ENCODE assay signal across 9 cellular contexts in the genomic region with DNA sequence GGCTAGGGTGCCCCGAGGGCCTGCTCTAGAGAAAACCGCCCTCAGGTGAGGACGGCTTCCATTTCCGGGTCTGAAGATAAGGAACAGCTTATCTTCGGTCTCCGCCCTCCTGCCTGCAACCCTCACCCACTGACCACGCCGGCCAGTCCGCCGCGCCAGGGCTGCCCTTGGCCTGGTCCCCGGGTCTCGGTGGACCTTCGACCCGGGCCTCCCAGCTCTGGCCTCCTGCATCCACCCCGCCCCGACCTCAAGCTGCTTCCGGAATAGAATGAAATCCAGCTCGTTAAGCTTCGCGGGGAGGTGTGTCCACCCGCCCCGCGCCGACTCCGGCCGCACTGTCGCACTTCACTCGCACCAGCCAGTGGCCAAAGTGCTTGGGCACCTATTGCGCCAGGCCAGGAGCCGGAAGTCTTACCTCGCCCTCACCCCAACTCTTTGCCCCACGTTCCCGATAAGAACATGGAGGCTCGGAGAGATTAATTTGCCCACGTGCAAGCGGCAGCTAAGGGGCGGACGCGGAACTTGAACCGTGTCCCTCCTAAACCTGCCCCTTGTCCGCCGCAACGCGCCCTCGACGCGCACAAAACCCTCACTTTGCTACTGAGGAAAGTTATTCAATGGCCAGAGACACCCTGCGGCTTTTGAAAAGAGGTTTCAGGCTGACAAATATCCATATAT. TPM values are rescaled to one million over a fixed set of nuclear protein-coding genes. Genes with fewer than 3 reads are reported as not detected.
A peak's percentile ranks its signal among the peaks of the same experiment; 100 is the strongest.
DNase-seq lines count a peak whose midpoint lies in the region; ATAC-seq and TF ChIP-seq lines count a peak whose summit lies in the region.
"Had no signal": no experiment of that assay in that cellular context is flagged by ENCODE, and none has a peak within 500 bp of the region (broad histone marks: within the 10 kb centered on the region; RNA-seq: fewer than 3 reads in every experiment).

No MANE protein-coding gene starts in this region.

- H3K4me3 ChIP-seq in lower lobe of right lung (peak overlapping the region; percentile 81), thyroid gland (replicated peaks in 1 of 3) (peak overlapping the region in 1 of 3 donors; percentile 84)

- H3K9me3 ChIP-seq in lower lobe of right lung = no peaks in the 10 kb centered on the region
- no peaks in the 10 kb centered on the region for H3K9me3 ChIP-seq in thyroid gland

- no peaks in the 10 kb centered on the region for H3K9me3 Mint-ChIP-seq in central memory CD8-positive, alpha-beta T cell

- H3K4me1 ChIP-seq in lower lobe of right lung (peaks cover 81% of the 10 kb centered on the region), thyroid gland (peaks cover 53 to 59% of the 10 kb centered on the region in 2 donors)

- H3K27ac Mint-ChIP-seq in central memory CD8-positive, alpha-beta T cell (ENCODE audit: low read depth) = peak overlapping the region; percentile 87

- H3K27me3 Mint-ChIP-seq in central memory CD8-positive, alpha-beta T cell = peaks cover 22% of the 10 kb centered on the region

- intact Hi-C loops in lower lobe of right lung (cut with DNase I) (loop anchor here (10.0 kb wide), 1 partner anchor 100 kb away; a partner anchor contains a TSS), thyroid gland (cut with DNase I) (loop anchor here (5.0 kb wide), 1 partner anchor 97 kb away; no protein-coding TSS in a partner anchor)

- TF ChIP-seq CTCF in lower lobe of right lung (IDR thresholded peaks at IDR 0.05) (no peak), thyroid gland (IDR thresholded peaks at IDR 0.05) (no peak)

- DNase-seq in DMS53 (lab: John Stamatoyannopoulos, UW) (peak; percentile 85), NOMO-1 treated with DMSO at 0.1 percent for 48 hours (lab: John Stamatoyannopoulos, UW; ENCODE audit: unreplicated experiment) (peak; percentile 35), lower lobe of right lung (peak; percentile 83), thyroid gland (peak; percentile 53 to 57), HCEC 1CT (no peak), DMS114 treated with DMSO at 0.1 percent for 48 hours (lab: John Stamatoyannopoulos, UW; ENCODE audit: unreplicated experiment) (no peak), HPDE6-E6E7 (ENCODE audit: extremely low spot score) (no peak)
- DNase-seq in central memory CD8-positive, alpha-beta T cell (ENCODE audit: low spot score in 2 of 2) = no peak

- no peak for ATAC-seq in central memory CD8-positive, alpha-beta T cell (replicated peaks; ENCODE audit: extremely low read depth, poor library complexity, severe bottlenecking)
- peak; percentile 48 to 61 for ATAC-seq in lower lobe of right lung

- H3K4me1 Mint-ChIP-seq in central memory CD8-positive, alpha-beta T cell = peaks cover 24% of the 10 kb centered on the region

- no peak for TF ChIP-seq POLR2A in thyroid gland (IDR thresholded peaks at IDR 0.05)

- H3K27me3 ChIP-seq in lower lobe of right lung (ENCODE audit: low read depth) (no peaks in the 10 kb centered on the region), thyroid gland (no peaks in the 10 kb centered on the region)

- H3K36me3 ChIP-seq in lower lobe of right lung (peaks cover 4% of the 10 kb centered on the region), thyroid gland (no peaks in the 10 kb centered on the region)

- H3K36me3 Mint-ChIP-seq in central memory CD8-positive, alpha-beta T cell (ENCODE audit: insufficient read depth) = peaks cover 8% of the 10 kb centered on the region

- WGBS in thyroid gland, 2 donors = 15 to 19% methylated on average over 17 to 47 of the region's 49 CpGs

- H3K27ac ChIP-seq in lower lobe of right lung (peak overlapping the region; percentile 87), thyroid gland (peak overlapping the region; percentile 89 to 94 (median 90))

- peak overlapping the region; percentile 84 for H3K4me3 Mint-ChIP-seq in central memory CD8-positive, alpha-beta T cell

RNA-seq across cellular contexts. Expression of a gene that starts 0.7 kb away (rescaled TPM):
- total RNA-seq in lower lobe of right lung (21.5 TPM), thyroid gland (100 to 1,000 TPM in 1 of 4 donors, 10 to 100 TPM in 3; 36.5 to 105 (median 80.5) TPM)

RNA-seq across cellular contexts. Expression of a gene that starts 23.6 kb away (rescaled TPM):
- total RNA-seq in lower lobe of right lung (39.9 TPM), thyroid gland (10 to 100 TPM; 31.4 to 79.0 (median 60.0) TPM)

RNA-seq across cellular contexts. Expression of a gene that starts 24.3 kb away (rescaled TPM):
- total RNA-seq in lower lobe of right lung = 11.0 TPM
- 10 to 100 TPM; 12.1 to 24.0 (median 18.7) TPM for total RNA-seq in thyroid gland

RNA-seq across cellular contexts. Expression of a gene that starts 53.9 kb away (rescaled TPM):
- 0.35 TPM for total RNA-seq in lower lobe of right lung
- total RNA-seq in thyroid gland = under 1 TPM in 1 of 4 donors, not detected in 3; 0.13 TPM
- total RNA-seq: M059J had no signal

Comparison
In these comparisons a context has a peak if more than half of its experiments do, and no peak if none do; other contexts are left out.
1. DNase-seq: peak in DMS53 (single experiment), NOMO-1 treated with DMSO at 0.1 percent for 48 hours (single experiment), lower lobe of right lung (single experiment) and thyroid gland (2 of 2); none in central memory CD8-positive, alpha-beta T cell (0 of 2), HCEC 1CT (single experiment), DMS114 treated with DMSO at 0.1 percent for 48 hours (single experiment) and HPDE6-E6E7 (single experiment).